11 cellular contexts compared by ENCODE assay signal in the genomic region with DNA sequence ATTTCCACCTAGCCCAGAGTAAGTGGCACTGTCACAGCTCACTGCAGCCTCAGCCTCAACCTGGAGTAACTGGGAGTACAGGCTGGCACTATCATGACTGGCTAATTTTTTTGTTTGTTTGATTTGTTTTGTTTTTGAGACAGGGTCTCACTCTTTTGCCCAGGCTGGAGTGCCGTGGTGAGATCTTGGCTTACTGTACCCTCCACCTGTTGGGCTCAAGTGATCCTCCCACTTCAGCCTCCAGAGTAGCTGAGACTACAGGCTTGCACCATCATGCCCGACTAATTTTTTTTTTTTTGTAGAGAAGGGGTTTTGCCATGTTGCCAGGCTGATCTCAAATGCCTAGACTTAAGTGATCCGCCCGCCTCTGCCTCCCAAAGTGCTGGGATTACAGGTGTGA. TPM values are rescaled to one million over a fixed set of nuclear protein-coding genes. Genes with fewer than 3 reads are reported as not detected.
DNase-seq lines count a peak whose midpoint lies in the region; ATAC-seq, FAIRE-seq and TF ChIP-seq lines count a peak whose summit lies in the region.
"Had no signal": no experiment of that assay in that cellular context is flagged by ENCODE, and none has a peak within 500 bp of the region (broad histone marks: within the 10 kb centered on the region; RNA-seq: fewer than 3 reads in every experiment).

No MANE protein-coding gene starts in this region.

- CTCF ChIA-PET in A549 (lab: Yijun Ruan, JAX): interaction anchor here (0.9 to 3.0 kb wide), 7 partner anchors 12 to 113 kb away, joined by 3 to 28 read pairs (median 4); no protein-coding TSS in a partner anchor

- peak overlapping the region; percentile 92 for H3K4me2 ChIP-seq in A549

- H3K36me3 Mint-ChIP-seq in immature natural killer cell: no peaks in the 10 kb centered on the region

- DNase-seq in A549 (ENCODE audit: low read depth in 1 of 2, low spot score in 1 of 2): no peak
- DNase-seq in SJCRH30: no peak
- no peak for DNase-seq in immature natural killer cell
- DNase-seq in ACHN: no peak
- no peak for DNase-seq in omental fat pad (ENCODE audit: low spot score)
- no peak for DNase-seq in stimulated activated CD4-positive, alpha-beta T cell treated with anti-CD3 and anti-CD28 coated beads, Interleukin-1b, Interleukin-23, amount 100 ng/mL, for 48 hours
- no peak for DNase-seq in NCI-H2107 (lab: John Stamatoyannopoulos, UW)
- DNase-seq: amygdala, NCI-H82 had no signal

- H3K27ac Mint-ChIP-seq in immature natural killer cell: peak overlapping the region in 1 of 6 donors; percentile 61

- H3K4me1 ChIP-seq in A549: peaks cover 37% of the 10 kb centered on the region
- no peaks in the 10 kb centered on the region for H3K4me1 ChIP-seq in SJCRH30

- H3K27ac ChIP-seq in A549: peak overlapping the region; percentile 83 to 94; a peak in 5 of 6 replicates
- no peak overlapping the region for H3K27ac ChIP-seq in SJCRH30

- H3K27me3 Mint-ChIP-seq in immature natural killer cell (ENCODE audit: low read depth in 3 of 3): peaks cover 0 to 12% (median 7%) of the 10 kb centered on the region in 3 donors

- H3K36me3 ChIP-seq in SJCRH30: no peaks in the 10 kb centered on the region; the same call in 1 of the 2 replicates
- H3K36me3 ChIP-seq: thoracic aorta had no signal

- no peaks in the 10 kb centered on the region for H3K9me3 Mint-ChIP-seq in immature natural killer cell

- peaks cover 26 to 27% of the 10 kb centered on the region in 2 donors for H3K4me1 Mint-ChIP-seq in immature natural killer cell

- no peak for FAIRE-seq in A549 (lab: Jason Lieb, UNC)

- no peak for TF ChIP-seq EP300 in A549 (IDR thresholded peaks at IDR 0.05)

- H3K4me3 ChIP-seq in A549: peak overlapping the region; percentile 86
- H3K4me3 ChIP-seq in GM08714 (ENCODE audit: low read length): peak overlapping the region; percentile 97
- H3K4me3 ChIP-seq in SJCRH30: peak overlapping the region; percentile 97; the same call in 1 of the 2 replicates

- POLR2A ChIA-PET in A549 (lab: Yijun Ruan, JAX): interaction anchor here (4.0 kb wide), 1 partner anchor 61 kb away, joined by 31 read pairs; a partner anchor contains a TSS

- peak overlapping the region in 4 of 5 donors; percentile 6 to 97 (median 65) for H3K4me3 Mint-ChIP-seq in immature natural killer cell

- H3K27me3 ChIP-seq in SJCRH30: no peaks in the 10 kb centered on the region

- TF ChIP-seq CTCF in A549 (IDR thresholded peaks at IDR 0.05) (no peak), omental fat pad (IDR thresholded peaks at IDR 0.05) (no peak)

- in situ Hi-C loops in ACHN (cut with HindIII; ENCODE audit: low pct_ligation_motif_present, low pct_unique_long_range_greater_than_20kb, low sequenced_read_pairs): no loop called here

- no peak for ATAC-seq in A549
- no peak for ATAC-seq in omental fat pad (ENCODE audit: low FRiP score)

- TF ChIP-seq RAD21 in A549 (conservative IDR thresholded peaks at IDR 0.05 in 1 of 2, IDR thresholded peaks at IDR 0.05 in 1 of 2): no peak

- WGBS in A549 (ENCODE audit: missing lambda C conversion rate): 92% methylated on average over 4 of the region's 4 CpGs

- H3K9me3 ChIP-seq in A549 (no peaks in the 10 kb centered on the region), SJCRH30 (replicated peaks) (no peaks in the 10 kb centered on the region)
- H3K9me3 ChIP-seq: thoracic aorta had no signal

- no peak for TF ChIP-seq POLR2A in A549 (IDR thresholded peaks at IDR 0.05; ENCODE audit: low read length)

TF ChIP-seq in A549, 52 proteins besides CTCF, POLR2A, EP300 and RAD21:
- no peak for TF ChIP-seq ZNF302 (CRISPR knock-in tag; IDR thresholded peaks at IDR 0.05)
- TF ChIP-seq HOXA7 (CRISPR knock-in tag; IDR thresholded peaks at IDR 0.05): no peak
- no peak for TF ChIP-seq RARB (CRISPR knock-in tag; IDR thresholded peaks at IDR 0.05)
- TF ChIP-seq SREBF2 (IDR thresholded peaks at IDR 0.05): no peak

RNA-seq across cellular contexts. Expression of a gene that starts 2.5 kb away (rescaled TPM):
- polyA plus RNA-seq in A549 (2011; rRNA removed) (98.9 and 123 TPM in 2 replicates), A549 (2017; fragmentation: RNase III; extraction: RNeasy Plus Mini Kit Qiagen cat#74134 plus additional on column Dnase treatment) (72.4 to 76.5 TPM (median 74.8 TPM) in 3 replicates), immature natural killer cell (10 to 100 TPM; 18.4 to 28.7 (median 24.8) TPM)
- polyA plus RNA-seq in A549 (2012; cell fraction: cytosol; rRNA removed): 165 and 172 TPM in 2 replicates
- 112 and 121 TPM in 2 replicates for polyA plus RNA-seq in A549 (2012; cell fraction: nucleus; rRNA removed)
- polyA minus RNA-seq in A549 (2011; rRNA and poly(A)+ RNA removed): 172 and 179 TPM in 2 replicates
- 84.2 and 85.0 TPM in 2 replicates for total RNA-seq in SJCRH30 (2014; rRNA removed; shearing (Covaris generic))
- total RNA-seq in omental fat pad: 10 to 100 TPM; 19.3 to 93.9 (median 22.3) TPM
